ENCODE assay signal across 8 cellular contexts in the genomic region with DNA sequence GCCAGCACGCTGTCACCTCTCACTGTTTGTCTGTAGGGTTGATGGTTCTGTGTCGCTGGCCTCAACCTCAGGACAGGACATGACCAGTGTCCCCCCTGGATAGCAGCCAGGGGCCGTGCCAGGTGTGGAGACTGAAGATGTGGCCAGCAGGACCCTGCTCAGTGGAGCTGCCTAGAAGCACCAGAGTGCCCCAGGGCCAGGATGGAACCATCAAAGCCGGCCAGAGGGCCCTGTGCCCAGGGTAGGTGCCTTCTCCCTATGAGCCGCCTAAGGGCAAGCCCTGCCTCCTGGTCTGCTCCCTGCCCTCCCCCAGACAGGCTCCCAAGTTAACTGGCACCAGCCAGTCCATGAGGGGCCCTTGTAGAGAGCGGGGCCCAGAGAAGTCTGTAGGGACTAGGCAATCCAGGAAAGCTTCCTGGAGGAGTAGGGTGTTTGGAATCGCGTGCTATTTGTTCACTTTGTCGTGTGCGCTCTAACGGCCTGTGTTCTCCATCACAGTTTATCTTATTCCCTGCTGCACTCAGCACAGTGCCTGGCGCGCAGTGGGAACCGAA. TPM values are rescaled to one million over a fixed set of nuclear protein-coding genes. Genes with fewer than 3 reads are reported as not detected.
DNase-seq lines count a peak whose midpoint lies in the region; ATAC-seq, FAIRE-seq and TF ChIP-seq lines count a peak whose summit lies in the region.

No MANE protein-coding gene starts in this region.

- H3K36me3 ChIP-seq in ACC112 (ENCODE audit: insufficient read depth, low read length) (peaks cover 14% of the 10 kb centered on the region; the same call in 1 of the 2 replicates), bronchial epithelial cell (ENCODE audit: control insufficient read depth, insufficient read depth, low read length) (peaks cover 12% of the 10 kb centered on the region), mucosa of rectum (ENCODE audit: control insufficient read depth in 2 of 2, insufficient read depth in 2 of 2, low read length in 2 of 2) (peaks cover 14 to 21% of the 10 kb centered on the region in 2 donors)

- no peak for TF ChIP-seq CTCF in bronchial epithelial cell (IDR thresholded peaks at IDR 0.05; ENCODE audit: insufficient read depth, low read length, severe bottlenecking)

- ATAC-seq in HG03354 (IDR thresholded peaks at IDR 0.05; ENCODE audit: poor library complexity, severe bottlenecking, unreplicated experiment) (peak; percentile 15), GM19035 (IDR thresholded peaks at IDR 0.05; ENCODE audit: unreplicated experiment) (no peak), HG03469 (IDR thresholded peaks at IDR 0.05; ENCODE audit: unreplicated experiment) (no peak)

- no peaks in the 10 kb centered on the region for H3K9me3 ChIP-seq in mucosa of rectum (ENCODE audit: control insufficient read depth in 2 of 2, low read length in 2 of 2)

- H3K27ac ChIP-seq in ACC112 (ENCODE audit: low read depth, low read length) (no peak overlapping the region), mucosa of rectum (ENCODE audit: low read depth in 2 of 2, low read length in 2 of 2) (peak overlapping the region; percentile 23 to 86)

- FAIRE-seq in bronchial epithelial cell (lab: Jason Lieb, UNC) = no peak

- H3K4me1 ChIP-seq in ACC112 (ENCODE audit: control insufficient read depth, insufficient read depth, low read length, unreplicated experiment) = peaks cover 22% of the 10 kb centered on the region
- H3K4me1 ChIP-seq in mucosa of rectum (ENCODE audit: control insufficient read depth in 2 of 2, insufficient read depth in 2 of 2, low read length in 2 of 2) = peaks cover 15 to 22% of the 10 kb centered on the region in 2 donors

- H3K9ac ChIP-seq in mucosa of rectum (ENCODE audit: low read depth in 1 of 2, low read length in 2 of 2) = peak overlapping the region; percentile 60 to 96

- DNase-seq in bronchial epithelial cell (ENCODE audit: low read depth) (no peak), activated gamma-delta T cell (lab: John Stamatoyannopoulos, UW) (no peak), H4 (ENCODE audit: low spot score) (no peak)

- no peak overlapping the region for H2AFZ ChIP-seq in ACC112 (ENCODE audit: low read length, unreplicated experiment)

- peaks cover 38% of the 10 kb centered on the region for H3K79me2 ChIP-seq in ACC112 (ENCODE audit: control insufficient read depth, insufficient read depth, low read length, unreplicated experiment)

- no peaks in the 10 kb centered on the region for H3K27me3 ChIP-seq in ACC112 (ENCODE audit: insufficient read depth, low read length)
- no peaks in the 10 kb centered on the region for H3K27me3 ChIP-seq in bronchial epithelial cell (ENCODE audit: control insufficient read depth, insufficient read depth, low read length)
- no peaks in the 10 kb centered on the region for H3K27me3 ChIP-seq in mucosa of rectum (ENCODE audit: control insufficient read depth in 2 of 2, insufficient read depth in 2 of 2, low read length in 2 of 2)

- H3K4me3 ChIP-seq in ACC112 (ENCODE audit: low read depth, low read length) = peak overlapping the region; percentile 86
- H3K4me3 ChIP-seq in bronchial epithelial cell (ENCODE audit: low read depth, low read length) = peak overlapping the region; percentile 89
- peak overlapping the region; percentile 85 to 93 for H3K4me3 ChIP-seq in mucosa of rectum (ENCODE audit: low read length in 2 of 2)

RNA-seq across cellular contexts. Expression of a gene that starts 0.5 kb away (rescaled TPM):
- 115 and 219 TPM in 2 replicates for total RNA-seq in bronchial epithelial cell
- 360 and 447 TPM in 2 replicates for total RNA-seq in H4 (2014; rRNA removed; shearing (Covaris generic))

RNA-seq across cellular contexts. Expression of a gene that starts 4.3 kb away (rescaled TPM):
- under 0.01 and 0.13 TPM in 2 replicates for total RNA-seq in bronchial epithelial cell
- not detected in 2 replicates for total RNA-seq in H4 (2014; rRNA removed; shearing (Covaris generic))

RNA-seq across cellular contexts. Expression of a gene that starts 5.8 kb away (rescaled TPM):
- 5,082 and 6,563 TPM in 2 replicates for total RNA-seq in bronchial epithelial cell
- 2,920 and 3,088 TPM in 2 replicates for total RNA-seq in H4 (2014; rRNA removed; shearing (Covaris generic))

RNA-seq across cellular contexts. Expression of a gene that starts 7.9 kb away (rescaled TPM):
- not detected in 2 replicates for total RNA-seq in bronchial epithelial cell
- not detected in 2 replicates for total RNA-seq in H4 (2014; rRNA removed; shearing (Covaris generic))

RNA-seq across cellular contexts. Expression of a gene that starts 13.1 kb away (rescaled TPM):
- 38.5 and 44.5 TPM in 2 replicates for total RNA-seq in bronchial epithelial cell
- total RNA-seq in H4 (2014; rRNA removed; shearing (Covaris generic)) = 50.8 and 55.9 TPM in 2 replicates
